1 cellular context compared by ENCODE assay signal in the genomic region with DNA sequence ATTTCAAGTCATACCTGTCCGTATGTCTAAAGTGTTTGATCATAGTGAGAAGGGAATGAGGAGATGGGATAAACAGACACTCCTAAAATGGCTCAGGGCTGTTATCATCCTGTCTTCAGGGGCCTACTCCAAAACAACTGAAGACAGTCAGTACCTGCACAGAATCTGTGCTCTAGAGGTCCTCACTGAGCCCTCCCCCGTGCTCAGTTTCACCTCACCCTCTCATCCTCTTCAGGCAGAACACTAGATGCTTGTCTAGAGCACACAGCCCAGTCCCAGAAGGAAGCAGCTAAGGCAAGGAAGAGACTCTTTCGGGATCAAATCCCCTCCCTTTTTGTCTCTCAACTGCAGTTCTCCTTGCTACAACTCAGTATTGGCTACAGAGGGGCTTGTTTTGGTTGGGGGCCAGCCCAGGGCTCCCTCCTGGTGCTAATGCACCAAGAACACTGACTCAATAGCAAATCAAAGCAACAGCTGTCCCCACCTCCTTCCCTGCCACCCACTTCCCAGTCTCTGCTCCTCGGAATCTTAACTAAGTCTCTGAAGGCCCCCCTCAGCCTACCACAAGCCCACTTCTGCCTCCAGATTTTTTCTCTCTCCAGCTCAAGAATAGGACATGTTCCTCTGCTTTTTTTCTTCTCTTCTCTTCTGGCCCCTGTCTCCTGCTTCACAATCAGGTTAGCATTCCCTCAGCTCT.
TF ChIP-seq lines count a peak whose summit lies in the region.

No MANE protein-coding gene starts in this region.

TF ChIP-seq in WTC11, 78 proteins besides CTCF, POLR2A, EP300 and RAD21 (continued from another document):
- TF ChIP-seq AR (CRISPR knock-in tag; IDR thresholded peaks at IDR 0.05) (no peak), ATF3 (CRISPR knock-in tag; conservative IDR thresholded peaks at IDR 0.05) (no peak)
- TF ChIP-seq, protein P1, sequence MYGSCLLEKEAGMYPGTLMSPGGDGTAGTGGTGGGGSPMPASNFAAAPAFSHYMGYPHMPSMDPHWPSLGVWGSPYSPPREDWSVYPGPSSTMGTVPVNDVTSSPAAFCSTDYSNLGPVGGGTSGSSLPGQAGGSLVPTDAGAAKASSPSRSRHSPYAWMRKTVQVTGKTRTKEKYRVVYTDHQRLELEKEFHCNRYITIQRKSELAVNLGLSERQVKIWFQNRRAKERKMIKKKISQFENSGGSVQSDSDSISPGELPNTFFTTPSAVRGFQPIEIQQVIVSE (CRISPR knock-in tag; IDR thresholded peaks at IDR 0.05; ENCODE audit: borderline replicate concordance), result no peak
- TF ChIP-seq, protein P2, sequence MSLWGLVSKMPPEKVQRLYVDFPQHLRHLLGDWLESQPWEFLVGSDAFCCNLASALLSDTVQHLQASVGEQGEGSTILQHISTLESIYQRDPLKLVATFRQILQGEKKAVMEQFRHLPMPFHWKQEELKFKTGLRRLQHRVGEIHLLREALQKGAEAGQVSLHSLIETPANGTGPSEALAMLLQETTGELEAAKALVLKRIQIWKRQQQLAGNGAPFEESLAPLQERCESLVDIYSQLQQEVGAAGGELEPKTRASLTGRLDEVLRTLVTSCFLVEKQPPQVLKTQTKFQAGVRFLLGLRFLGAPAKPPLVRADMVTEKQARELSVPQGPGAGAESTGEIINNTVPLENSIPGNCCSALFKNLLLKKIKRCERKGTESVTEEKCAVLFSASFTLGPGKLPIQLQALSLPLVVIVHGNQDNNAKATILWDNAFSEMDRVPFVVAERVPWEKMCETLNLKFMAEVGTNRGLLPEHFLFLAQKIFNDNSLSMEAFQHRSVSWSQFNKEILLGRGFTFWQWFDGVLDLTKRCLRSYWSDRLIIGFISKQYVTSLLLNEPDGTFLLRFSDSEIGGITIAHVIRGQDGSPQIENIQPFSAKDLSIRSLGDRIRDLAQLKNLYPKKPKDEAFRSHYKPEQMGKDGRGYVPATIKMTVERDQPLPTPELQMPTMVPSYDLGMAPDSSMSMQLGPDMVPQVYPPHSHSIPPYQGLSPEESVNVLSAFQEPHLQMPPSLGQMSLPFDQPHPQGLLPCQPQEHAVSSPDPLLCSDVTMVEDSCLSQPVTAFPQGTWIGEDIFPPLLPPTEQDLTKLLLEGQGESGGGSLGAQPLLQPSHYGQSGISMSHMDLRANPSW (CRISPR knock-in tag; conservative IDR thresholded peaks at IDR 0.05; ENCODE audit: low read depth), result no peak
TF ChIP-seq in WTC11: peak in this region for 0.
